16 cellular contexts compared by ENCODE assay signal in the genomic region with DNA sequence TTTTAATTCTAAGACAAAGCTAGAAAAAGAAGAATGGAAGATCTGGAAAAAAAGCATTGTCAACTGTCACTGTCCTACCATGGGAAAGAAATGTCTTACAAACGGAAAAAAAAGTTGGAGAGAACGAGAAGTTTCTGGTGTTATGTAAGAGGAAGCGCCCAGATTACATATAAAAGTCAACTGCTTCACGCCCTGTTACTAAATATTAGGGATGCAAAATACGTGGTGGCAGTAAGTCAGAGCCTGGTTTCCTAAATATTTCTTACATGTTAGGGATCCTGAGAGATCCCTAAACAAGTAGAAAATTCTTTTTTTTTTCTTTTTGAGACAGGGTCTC. TPM values are rescaled to one million over a fixed set of nuclear protein-coding genes. Genes with fewer than 3 reads are reported as not detected.
DNase-seq lines count a peak whose midpoint lies in the region; ATAC-seq and TF ChIP-seq lines count a peak whose summit lies in the region.
"Had no signal": no experiment of that assay in that cellular context is flagged by ENCODE, and none has a peak within 500 bp of the region (broad histone marks: within the 10 kb centered on the region; RNA-seq: fewer than 3 reads in every experiment).

No MANE protein-coding gene starts in this region.

- in situ Hi-C loops in IMR-90 (cut with MboI; ENCODE audit: low sequenced_read_pairs): no loop called here

- H3K9me3 Mint-ChIP-seq in osteocyte (ENCODE audit: unreplicated experiment): no peaks in the 10 kb centered on the region
- H3K9me3 Mint-ChIP-seq: activated CD4-positive, alpha-beta memory T cell treated with anti-CD3 and anti-CD28 coated beads, Interleukin-2, amount 10 ng/mL, durations not matched to agents 7 days and 5 days; GM23338; type B pancreatic cell had no signal

- H2BK5ac ChIP-seq in IMR-90 (ENCODE audit: low read depth, low read length, poor library complexity, severe bottlenecking): no peak overlapping the region

- H3K23ac ChIP-seq in IMR-90 (ENCODE audit: low read depth, low read length): no peak overlapping the region

- no peaks in the 10 kb centered on the region for H3K27me3 Mint-ChIP-seq in osteocyte (ENCODE audit: unreplicated experiment)

- H3K56ac ChIP-seq in IMR-90 (ENCODE audit: extremely low read depth, insufficient read depth, low read length): no peak overlapping the region

- TF ChIP-seq POLR2A in IMR-90 (IDR thresholded peaks at IDR 0.05; ENCODE audit: low read depth, low read length): no peak

- no peak overlapping the region for H2BK15ac ChIP-seq in IMR-90 (ENCODE audit: low read depth, low read length)

- H4K91ac ChIP-seq in IMR-90 (ENCODE audit: insufficient read depth, low read depth, low read length): no peak overlapping the region

- H2AK5ac ChIP-seq in IMR-90 (ENCODE audit: low read depth, low read length): no peak overlapping the region

- H3K4me3 Mint-ChIP-seq in osteocyte (ENCODE audit: unreplicated experiment): no peak overlapping the region
- H3K4me3 Mint-ChIP-seq: activated CD4-positive, alpha-beta memory T cell treated with anti-CD3 and anti-CD28 coated beads, Interleukin-2, amount 10 ng/mL, durations not matched to agents 7 days and 5 days; GM23338; type B pancreatic cell had no signal

- H4K5ac ChIP-seq in IMR-90 (ENCODE audit: low read depth, low read length): no peak overlapping the region

- no peak overlapping the region for H3K4me2 ChIP-seq in IMR-90 (ENCODE audit: low read depth, low read length)
- H3K4me2 ChIP-seq: GM23338 had no signal

- no peak overlapping the region for H2AFZ ChIP-seq in IMR-90 (replicated peaks; ENCODE audit: low read length, poor library complexity)
- H2AFZ ChIP-seq: GM23338 had no signal

- dilution Hi-C loops in IMR-90 (cut with HindIII; ENCODE audit: low sequenced_read_pairs, unreplicated experiment): no loop called here

- no peaks in the 10 kb centered on the region for H3K36me3 Mint-ChIP-seq in osteocyte (ENCODE audit: unreplicated experiment)
- H3K36me3 Mint-ChIP-seq: type B pancreatic cell had no signal

- H3K4ac ChIP-seq in IMR-90 (ENCODE audit: low read depth, low read length): no peak overlapping the region

- H3K27ac Mint-ChIP-seq in osteocyte (ENCODE audit: unreplicated experiment): peak overlapping the region; percentile 86
- H3K27ac Mint-ChIP-seq: activated CD4-positive, alpha-beta memory T cell treated with anti-CD3 and anti-CD28 coated beads, Interleukin-2, amount 10 ng/mL, durations not matched to agents 7 days and 5 days; GM23338; type B pancreatic cell had no signal

- H3K4me1 ChIP-seq in IMR-90 (ENCODE audit: control insufficient read depth, insufficient read depth, low read length) (peaks cover 11% of the 10 kb centered on the region), adipocyte (ENCODE audit: control insufficient read depth, insufficient read depth, low read length) (peaks cover 52% of the 10 kb centered on the region), lower lobe of right lung (peaks cover 33% of the 10 kb centered on the region)

- H4K20me1 ChIP-seq in IMR-90 (ENCODE audit: insufficient read depth, low read length): peaks cover 49% of the 10 kb centered on the region

- no peak overlapping the region for H2BK20ac ChIP-seq in IMR-90 (ENCODE audit: low read depth, low read length)

- H3K14ac ChIP-seq in IMR-90 (replicated peaks; ENCODE audit: low read depth, low read length): no peak overlapping the region

- BruUV-seq in IMR-90 (replicated peaks; lab: Mats Ljungman, UMichigan): no TSS peak

- H3K27ac ChIP-seq in IMR-90 (ENCODE audit: insufficient read depth, low read length): no peak overlapping the region
- no peak overlapping the region for H3K27ac ChIP-seq in lower lobe of right lung

- H3K4me3 ChIP-seq in AG10803 (ENCODE audit: low read length): no peak overlapping the region
- H3K4me3 ChIP-seq in IMR-90 (ENCODE audit: insufficient read depth, low read depth, low read length): no peak overlapping the region
- H3K4me3 ChIP-seq in adipocyte (ENCODE audit: low read length): peak overlapping the region; percentile 21
- no peak overlapping the region for H3K4me3 ChIP-seq in lower lobe of right lung
- H3K4me3 ChIP-seq: coronary artery, GM23338 had no signal

- peaks cover 72% of the 10 kb centered on the region for H3K4me1 Mint-ChIP-seq in osteocyte (ENCODE audit: unreplicated experiment)

- POLR2A ChIA-PET in IMR-90 (lab: Charles Lee; ENCODE audit: unreplicated experiment): no interaction called here

- no peak for TF ChIP-seq RAD21 in IMR-90 (IDR thresholded peaks at IDR 0.05; ENCODE audit: low read length)

- H3K36me3 ChIP-seq in IMR-90 (ENCODE audit: control insufficient read depth, insufficient read depth, low read length): no peaks in the 10 kb centered on the region
- H3K36me3 ChIP-seq in adipocyte (ENCODE audit: control insufficient read depth, insufficient read depth, low read length, severe bottlenecking): no peaks in the 10 kb centered on the region
- no peaks in the 10 kb centered on the region for H3K36me3 ChIP-seq in lower lobe of right lung

- WGBS in IMR-90 (ENCODE audit: extremely low coverage in 2 of 2, insufficient read length in 1 of 2), 2 experiments: 53% methylated on average over 3 of the region's 5 CpGs; no CpG with 5 or more reads in 1 of the 2 experiments

- H3K27me3 ChIP-seq in IMR-90 (ENCODE audit: control insufficient read depth, insufficient read depth, low read length): no peaks in the 10 kb centered on the region
- H3K27me3 ChIP-seq in adipocyte (replicated peaks; ENCODE audit: control insufficient read depth, insufficient read depth, low read length): no peaks in the 10 kb centered on the region
- no peaks in the 10 kb centered on the region for H3K27me3 ChIP-seq in lower lobe of right lung (ENCODE audit: low read depth)

- TF ChIP-seq CTCF in AG10803 (conservative IDR thresholded peaks at IDR 0.05; ENCODE audit: low read length) (no peak), IMR-90 (conservative IDR thresholded peaks at IDR 0.05; ENCODE audit: low read depth, low read length) (no peak), osteocyte (IDR thresholded peaks at IDR 0.05) (no peak), lower lobe of right lung (IDR thresholded peaks at IDR 0.05) (no peak)

- H3K9me3 ChIP-seq in IMR-90 (ENCODE audit: control insufficient read depth, insufficient read depth, low read length) (no peaks in the 10 kb centered on the region), adipocyte (ENCODE audit: control insufficient read depth, low read length) (no peaks in the 10 kb centered on the region), lower lobe of right lung (no peaks in the 10 kb centered on the region)

- peaks cover 14 to 91% of the 10 kb centered on the region in 2 experiments for H3K79me1 ChIP-seq in IMR-90 (ENCODE audit: low read depth in 1 of 2, low read length in 2 of 2)

- H2BK120ac ChIP-seq in IMR-90 (ENCODE audit: low read depth, low read length): 0 out of 2 replicates have a peak overlapping the region, but pooled peaks have one; percentile 72

- no peak for ATAC-seq in IMR-90 (ENCODE audit: low read depth)
- no peak for ATAC-seq in GM18511 (IDR thresholded peaks at IDR 0.05; ENCODE audit: unreplicated experiment)
- no peak for ATAC-seq in lower lobe of right lung
- no peak for ATAC-seq in activated CD4-positive, CD25-positive, alpha-beta regulatory T cell treated with anti-CD3 and anti-CD28 coated beads, Interleukin-2, amount 50 U/mL, for 24 hours
- ATAC-seq: GM23338 had no signal

- H3K18ac ChIP-seq in IMR-90 (ENCODE audit: low read depth, low read length): no peak overlapping the region

- peaks cover 14% of the 10 kb centered on the region for H3K9me1 ChIP-seq in IMR-90 (ENCODE audit: insufficient read depth, low read length)

- H2AK9ac ChIP-seq in IMR-90 (replicated peaks; ENCODE audit: low read depth, low read length, poor library complexity): no peak overlapping the region

- H3K9ac ChIP-seq in IMR-90 (ENCODE audit: low read depth, low read length) (no peak overlapping the region), adipocyte (ENCODE audit: low read length) (peak overlapping the region; percentile 54)

- CTCF ChIA-PET in IMR-90 (lab: Yijun Ruan, JAX): no interaction called here

- intact Hi-C loops in IMR-90 (cut with micrococcal nuclease) (no loop called here), lower lobe of right lung (cut with DNase I) (no loop called here)

- DNase-seq in AG10803 (ENCODE audit: low read depth) (peak; percentile 62), IMR-90 (no peak), adipocyte (ENCODE audit: low read depth) (no peak), osteocyte (ENCODE audit: extremely low spot score, unreplicated experiment) (no peak), NCI-H1048 (lab: John Stamatoyannopoulos, UW) (no peak), lower lobe of right lung (no peak)
- DNase-seq: activated CD4-positive, alpha-beta memory T cell treated with anti-CD3 and anti-CD28 coated beads, Interleukin-2, amount 10 ng/mL, durations not matched to agents 7 days and 5 days; amygdala; hippocampal formation; NCI-H1105; NCI-H2171 had no signal

- H4K8ac ChIP-seq in IMR-90 (ENCODE audit: low read depth in 2 of 2, low read length in 2 of 2): no peak overlapping the region; a peak in 1 of 4 replicates

TF ChIP-seq in IMR-90, 13 proteins besides CTCF, POLR2A, EP300 and RAD21 (continues in another document):
- TF ChIP-seq RFX5 (IDR thresholded peaks at IDR 0.05; ENCODE audit: low read depth, low read length) (no peak), USF2 (IDR thresholded peaks at IDR 0.05; ENCODE audit: low read depth, low read length) (no peak), NFE2L2 (IDR thresholded peaks at IDR 0.05; ENCODE audit: low read depth, low read length) (no peak), BHLHE40 (IDR thresholded peaks at IDR 0.05; ENCODE audit: low read depth, low read length) (no peak), CHD1 (IDR thresholded peaks at IDR 0.05; ENCODE audit: low read depth, low read length) (no peak), MAFK (IDR thresholded peaks at IDR 0.05; ENCODE audit: low read depth, low read length) (no peak)

RNA-seq across cellular contexts. Expression of gene FBXL14, which starts 14.4 kb away (rescaled TPM):
- 4.7 TPM in 2 replicates for total RNA-seq in IMR-90 (2012; rRNA removed)
- polyA plus RNA-seq in IMR-90 (2012; rRNA removed): 7.3 and 8.8 TPM in 2 replicates
- 2.2 and 9.6 TPM in 2 replicates for polyA plus RNA-seq in IMR-90 (2012; cell fraction: cytosol; rRNA removed)
- polyA plus RNA-seq in IMR-90 (2012; cell fraction: nucleus; rRNA removed; ENCODE audit: low replicate concordance): 2.8 and 5.8 TPM in 2 replicates
- total RNA-seq in osteocyte: 9.1 and 9.4 TPM in 2 replicates
- 16.6 TPM for total RNA-seq in lower lobe of right lung

RNA-seq across cellular contexts. Expression of gene WNT5B, which starts 20.3 kb away (rescaled TPM):
- total RNA-seq in IMR-90 (2012; rRNA removed) (96.1 and 102 TPM in 2 replicates), osteocyte (88.7 and 99.5 TPM in 2 replicates), lower lobe of right lung (6.1 TPM)
- polyA plus RNA-seq in IMR-90 (2012; rRNA removed): 83.7 and 98.8 TPM in 2 replicates
- polyA plus RNA-seq in IMR-90 (2012; cell fraction: cytosol; rRNA removed): 77.8 and 101 TPM in 2 replicates
- polyA plus RNA-seq in IMR-90 (2012; cell fraction: nucleus; rRNA removed; ENCODE audit: low replicate concordance): 49.1 and 91.4 TPM in 2 replicates

Comparison
In these comparisons a context has a peak if more than half of its experiments do, and no peak if none do; other contexts are left out.
1. RNA of gene WNT5B, which starts 20.3 kb away (total RNA-seq): 96.1 to 102 TPM in IMR-90 and 88.7 to 99.5 TPM in osteocyte; 6.1 TPM in lower lobe of right lung (single experiment); every median in the first group is over 10 times any median in the second.